ENCODE assay signal across 10 cellular contexts in the genomic region with DNA sequence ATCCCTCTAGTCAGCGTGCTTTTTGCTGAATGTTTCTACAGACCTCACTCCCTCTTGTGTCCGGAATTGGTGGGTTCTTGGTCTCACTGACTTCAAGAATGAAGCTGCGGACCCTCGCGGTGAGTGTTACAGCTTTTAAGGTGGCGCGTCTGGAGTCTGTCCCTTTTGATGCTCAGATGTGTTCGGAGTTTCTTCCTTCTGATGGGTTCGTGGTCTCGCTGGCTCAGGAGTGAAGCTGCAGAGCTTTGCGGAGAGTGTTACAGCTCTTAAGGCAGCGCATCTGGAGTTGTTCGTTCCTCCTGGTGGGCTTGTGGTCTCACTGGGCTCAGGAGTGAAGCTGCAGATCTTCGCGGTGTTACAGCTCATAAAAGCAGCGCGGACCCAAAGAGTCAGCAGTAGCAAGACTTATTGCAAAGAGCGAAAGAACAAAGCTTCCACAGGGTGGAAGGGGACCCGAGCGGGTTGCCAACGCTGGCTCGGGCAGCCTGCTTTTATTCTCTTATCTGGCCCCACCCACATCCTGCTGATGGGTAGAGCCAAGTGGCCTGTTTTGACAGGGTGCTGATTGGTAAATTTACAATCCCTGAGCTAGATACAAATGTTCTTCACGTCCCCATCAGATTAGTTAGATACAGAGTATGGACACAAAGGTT. TPM values are rescaled to one million over a fixed set of nuclear protein-coding genes. Genes with fewer than 3 reads are reported as not detected.
A peak's percentile ranks its signal among the peaks of the same experiment; 100 is the strongest.
DNase-seq lines count a peak whose midpoint lies in the region; ATAC-seq and TF ChIP-seq lines count a peak whose summit lies in the region.
"Not testable (repeated sequence)": the region's sequence is repeated elsewhere in the genome, so short reads cannot be mapped to it uniquely, and the experiment has no call there.
"Had no signal": no experiment of that assay in that cellular context is flagged by ENCODE, and none has a peak within 500 bp of the region (broad histone marks: within the 10 kb centered on the region; RNA-seq: fewer than 3 reads in every experiment).

No MANE protein-coding gene starts in this region.

- H3K36me3 Mint-ChIP-seq in activated CD4-positive, alpha-beta T cell treated with anti-CD3 and anti-CD28 coated beads for 36 hours (ENCODE audit: low read depth), result peaks cover 14% of the 10 kb centered on the region
- H3K36me3 Mint-ChIP-seq in activated T-cell treated with anti-CD3 and anti-CD28 coated beads, Interleukin-2, amount 50 U/mL, for 24 hours (ENCODE audit: low read depth), result peaks cover 19% of the 10 kb centered on the region
- H3K36me3 Mint-ChIP-seq in activated naive CD8-positive, alpha-beta T cell; immature natural killer cell; neural progenitor cell: not testable (repeated sequence)

- H3K9me3 ChIP-seq in BLaER1 treated with 17β-estradiol and CSF1 and Interleukin-3, amounts not matched to agents 10 nM and 100 nM (replicated peaks in 1 of 11); DOHH2 (ENCODE audit: control insufficient read depth, insufficient read depth, low read length); neural progenitor cell (ENCODE audit: low read depth): not testable (repeated sequence)

- TF ChIP-seq CTCF in DOHH2 (IDR thresholded peaks at IDR 0.05; ENCODE audit: low read depth, low read length, poor library complexity, severe bottlenecking); neural progenitor cell (IDR thresholded peaks at IDR 0.05): not testable (repeated sequence)

- DNase-seq in activated CD4-positive, alpha-beta T cell treated with anti-CD3 and anti-CD28 coated beads for 36 hours; immature natural killer cell; neural progenitor cell (ENCODE audit: low spot score): not testable (repeated sequence)
- DNase-seq in activated T-cell treated with anti-CD3 and anti-CD28 coated beads, Interleukin-2, amount 50 U/mL, for 24 hours, result peak; percentile 41
- DNase-seq in ureter (ENCODE audit: low spot score), result peak; percentile 28

- H3K4me1 Mint-ChIP-seq in activated CD4-positive, alpha-beta T cell treated with anti-CD3 and anti-CD28 coated beads for 36 hours, result peaks cover 77% of the 10 kb centered on the region
- H3K4me1 Mint-ChIP-seq in activated T-cell treated with anti-CD3 and anti-CD28 coated beads, Interleukin-2, amount 50 U/mL, for 24 hours (ENCODE audit: low read depth), result peaks cover 82% of the 10 kb centered on the region
- peaks cover 83% of the 10 kb centered on the region for H3K4me1 Mint-ChIP-seq in activated naive CD8-positive, alpha-beta T cell (ENCODE audit: low read depth)
- H3K4me1 Mint-ChIP-seq in immature natural killer cell, result peaks cover 65 to 78% of the 10 kb centered on the region in 2 donors
- H3K4me1 Mint-ChIP-seq in neural progenitor cell, result not testable (repeated sequence)

- not testable (repeated sequence) for H3K79me2 ChIP-seq in DOHH2 (ENCODE audit: control insufficient read depth, low read length); neural progenitor cell (ENCODE audit: low read depth)

- H2AFZ ChIP-seq in neural progenitor cell (replicated peaks), result not testable (repeated sequence)

- H3K4me2 ChIP-seq in BLaER1 treated with 17β-estradiol and CSF1 and Interleukin-3, amounts not matched to agents 10 nM and 100 nM, result peak overlapping the region; percentile 24 to 94 (median 73); a peak in 19 of 22 replicates
- peak overlapping the region; percentile 16; the same call in 1 of the 2 replicates for H3K4me2 ChIP-seq in DOHH2 (ENCODE audit: low read length)
- H3K4me2 ChIP-seq in neural progenitor cell, result not testable (repeated sequence)

- CTCF ChIA-PET in activated CD4-positive, alpha-beta T cell treated with anti-CD3 and anti-CD28 coated beads for 36 hours (lab: Charles Lee), result interaction anchor here (1.2 to 4.1 kb wide), 6 partner anchors 23 to 194 kb away, joined by 3 to 19 read pairs (median 10); no protein-coding TSS in a partner anchor

- intact Hi-C loops in activated CD4-positive, alpha-beta T cell treated with anti-CD3 and anti-CD28 coated beads for 36 hours (cut with DNase I, micrococcal nuclease), result not testable (repeated sequence)

- H3K9me3 Mint-ChIP-seq in activated CD4-positive, alpha-beta T cell treated with anti-CD3 and anti-CD28 coated beads for 36 hours (ENCODE audit: low read depth); activated T-cell treated with anti-CD3 and anti-CD28 coated beads, Interleukin-2, amount 50 U/mL, for 24 hours; activated naive CD8-positive, alpha-beta T cell (ENCODE audit: low read depth); immature natural killer cell; neural progenitor cell: not testable (repeated sequence)

- POLR2A ChIA-PET in activated CD4-positive, alpha-beta T cell treated with anti-CD3 and anti-CD28 coated beads for 36 hours (lab: Charles Lee), result interaction anchor here (1.1 kb wide), 1 partner anchor 46 kb away, joined by 3 read pairs; no protein-coding TSS in a partner anchor

- not testable (repeated sequence) for H3K9me2 ChIP-seq in DOHH2 (replicated peaks; ENCODE audit: control insufficient read depth, low read length)

- not testable (repeated sequence) for H4K20me1 ChIP-seq in BLaER1 treated with 17β-estradiol and CSF1 and Interleukin-3, amounts not matched to agents 10 nM and 100 nM; DOHH2 (ENCODE audit: control insufficient read depth, insufficient read depth, low read depth, low read length); neural progenitor cell (ENCODE audit: low read depth)

- not testable (repeated sequence) for H3K27me3 ChIP-seq in BLaER1 treated with 17β-estradiol and CSF1 and Interleukin-3, amounts not matched to agents 10 nM and 100 nM; DOHH2 (ENCODE audit: control insufficient read depth, low read length); neural progenitor cell

- peak overlapping the region; percentile 74 for H3K27ac Mint-ChIP-seq in activated CD4-positive, alpha-beta T cell treated with anti-CD3 and anti-CD28 coated beads for 36 hours
- H3K27ac Mint-ChIP-seq in activated T-cell treated with anti-CD3 and anti-CD28 coated beads, Interleukin-2, amount 50 U/mL, for 24 hours, result peak overlapping the region; percentile 65
- peak overlapping the region; percentile 83 for H3K27ac Mint-ChIP-seq in activated naive CD8-positive, alpha-beta T cell
- H3K27ac Mint-ChIP-seq in immature natural killer cell, result peak overlapping the region; percentile 42 to 80 (median 63)
- H3K27ac Mint-ChIP-seq in neural progenitor cell, result peak overlapping the region; percentile 22

- not testable (repeated sequence) for H3F3A ChIP-seq in DOHH2 (ENCODE audit: control insufficient read depth, insufficient read depth); neural progenitor cell (ENCODE audit: low read depth)

- peak overlapping the region; percentile 59 for H3K4me3 Mint-ChIP-seq in activated CD4-positive, alpha-beta T cell treated with anti-CD3 and anti-CD28 coated beads for 36 hours
- H3K4me3 Mint-ChIP-seq in activated T-cell treated with anti-CD3 and anti-CD28 coated beads, Interleukin-2, amount 50 U/mL, for 24 hours, result peak overlapping the region; percentile 49
- H3K4me3 Mint-ChIP-seq in activated naive CD8-positive, alpha-beta T cell, result peak overlapping the region; percentile 83
- H3K4me3 Mint-ChIP-seq in immature natural killer cell, result peak overlapping the region; percentile 21 to 67 (median 53)
- H3K4me3 Mint-ChIP-seq in neural progenitor cell, result not testable (repeated sequence)

- peak overlapping the region in 6 of 11 experiments; percentile 38 to 85 (median 75); a peak in 11 of 22 replicates for H3K27ac ChIP-seq in BLaER1 treated with 17β-estradiol and CSF1 and Interleukin-3, amounts not matched to agents 10 nM and 100 nM
- H3K27ac ChIP-seq in DOHH2 (ENCODE audit: low read depth, low read length); neural progenitor cell: not testable (repeated sequence)

- not testable (repeated sequence) for H3K36me3 ChIP-seq in BLaER1 treated with 17β-estradiol and CSF1 and Interleukin-3, amounts not matched to agents 10 nM and 100 nM; DOHH2 (ENCODE audit: control insufficient read depth, low read length); neural progenitor cell

- H3K4me1 ChIP-seq in BLaER1 treated with 17β-estradiol and CSF1 and Interleukin-3, amounts not matched to agents 10 nM and 100 nM, result peaks cover 34 to 94% (median 56%) of the 10 kb centered on the region in 10 experiments
- H3K4me1 ChIP-seq in DOHH2 (ENCODE audit: control insufficient read depth, low read length), result peaks cover 42% of the 10 kb centered on the region
- not testable (repeated sequence) for H3K4me1 ChIP-seq in neural progenitor cell

- not testable (repeated sequence) for H3K27me3 Mint-ChIP-seq in activated CD4-positive, alpha-beta T cell treated with anti-CD3 and anti-CD28 coated beads for 36 hours; activated T-cell treated with anti-CD3 and anti-CD28 coated beads, Interleukin-2, amount 50 U/mL, for 24 hours; activated naive CD8-positive, alpha-beta T cell; immature natural killer cell (ENCODE audit: low read depth in 3 of 3); neural progenitor cell (ENCODE audit: insufficient read depth, low read depth)

- ATAC-seq in activated CD4-positive, alpha-beta T cell treated with anti-CD3 and anti-CD28 coated beads for 36 hours, result not testable (repeated sequence)

- not testable (repeated sequence) for H3K4me3 ChIP-seq in BLaER1 treated with 17β-estradiol and CSF1 and Interleukin-3, amounts not matched to agents 10 nM and 100 nM; DOHH2 (ENCODE audit: low read length); neural progenitor cell

- peak overlapping the region in 3 of 11 experiments; percentile 17 to 32 (median 28); a peak in 4 of 22 replicates for H3K9ac ChIP-seq in BLaER1 treated with 17β-estradiol and CSF1 and Interleukin-3, amounts not matched to agents 10 nM and 100 nM
- H3K9ac ChIP-seq in neural progenitor cell, result not testable (repeated sequence)

RNA-seq across cellular contexts. Expression of a gene that starts 8.5 kb away (rescaled TPM):
- 10 to 100 TPM; 57.1 to 79.4 TPM for total RNA-seq in activated CD4-positive, alpha-beta T cell treated with anti-CD3 and anti-CD28 coated beads for 36 hours
- polyA plus RNA-seq in immature natural killer cell, result 100 to 1,000 TPM; 215 to 460 (median 264) TPM
- total RNA-seq in neural progenitor cell (ENCODE audit: low replicate concordance) (0.12 TPM in 1 of 2 replicates, not detected in the other), ureter (22.4 TPM)
- total RNA-seq: A172, PC-9 had no signal

RNA-seq across cellular contexts. Expression of a gene that starts 48.5 kb away (rescaled TPM):
- 1 to 10 TPM; 1.7 TPM for total RNA-seq in activated CD4-positive, alpha-beta T cell treated with anti-CD3 and anti-CD28 coated beads for 36 hours
- polyA plus RNA-seq in immature natural killer cell, result under 1 TPM in 2 of 3 donors, not detected in 1; 0.20 to 0.31 TPM
- total RNA-seq in neural progenitor cell (ENCODE audit: low replicate concordance) (0.22 TPM in 1 of 2 replicates, not detected in the other), ureter (1.9 TPM)
- total RNA-seq: A172 had no signal

Comparison
In these comparisons a context has a peak if more than half of its experiments do, and no peak if none do; other contexts are left out.
1. H3K27ac Mint-ChIP-seq: peak in every context shown above with its lines; median percentile 83 in activated naive CD8-positive, alpha-beta T cell; 74 in activated CD4-positive, alpha-beta T cell treated with anti-CD3 and anti-CD28 coated beads for 36 hours; 65 in activated T-cell treated with anti-CD3 and anti-CD28 coated beads, Interleukin-2, amount 50 U/mL, for 24 hours; 63 in immature natural killer cell; 22 in neural progenitor cell.
2. RNA of a gene that starts 8.5 kb away (total RNA-seq): 57.1 to 79.4 TPM in activated CD4-positive, alpha-beta T cell treated with anti-CD3 and anti-CD28 coated beads for 36 hours and 22.4 TPM in ureter (single experiment); 0.12 TPM in neural progenitor cell; every median in the first group is over 10 times any median in the second.